Comparison of ENCODE assay signal across 8 cellular contexts in the genomic region with DNA sequence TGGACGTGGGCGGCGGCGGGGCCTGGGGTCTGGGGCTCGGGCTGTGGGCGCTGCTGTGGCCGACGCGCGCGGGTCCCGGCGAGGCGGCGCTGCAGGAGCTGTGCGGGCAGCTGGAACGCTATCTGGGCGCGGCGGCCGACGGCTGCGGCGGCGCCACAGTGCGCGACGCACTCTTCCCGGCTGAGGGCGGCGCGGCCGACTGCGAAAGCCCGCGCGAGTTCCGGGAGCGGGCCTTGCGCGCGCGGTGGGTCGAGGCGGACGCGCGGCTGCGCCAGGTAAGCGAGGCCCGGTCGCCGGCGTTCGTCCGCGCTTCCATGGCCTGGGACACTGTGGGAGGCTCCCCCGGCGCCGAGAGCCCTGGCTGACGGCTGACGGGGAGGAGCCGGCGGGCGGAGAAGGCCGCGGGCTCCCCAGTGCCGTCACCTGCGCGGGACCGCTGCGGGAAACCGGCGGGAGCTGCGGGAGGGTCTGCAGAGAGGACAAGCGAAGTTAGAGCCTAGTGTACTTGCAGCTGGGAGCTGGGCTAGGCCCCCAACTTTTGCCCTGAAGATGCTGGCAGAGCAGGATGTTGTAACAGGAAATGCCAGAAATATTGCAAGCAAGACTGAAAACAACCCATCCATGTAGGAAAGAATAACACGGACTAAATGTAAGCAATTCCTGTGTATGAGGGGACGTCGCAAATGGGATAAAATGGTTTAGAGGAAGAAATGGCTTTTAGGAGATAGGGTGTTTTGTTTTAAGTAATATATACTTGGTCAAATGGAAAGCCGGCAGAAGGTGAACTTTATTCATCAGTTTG. TPM values are rescaled to one million over a fixed set of nuclear protein-coding genes. Genes with fewer than 3 reads are reported as not detected.
DNase-seq lines count a peak whose midpoint lies in the region; ATAC-seq, FAIRE-seq and TF ChIP-seq lines count a peak whose summit lies in the region.

No MANE protein-coding gene starts in this region.

- BruUV-seq in HepG2 (replicated peaks; lab: Mats Ljungman, UMichigan), result no TSS peak

- no peak for TF ChIP-seq CTCF in GM20000 (IDR thresholded peaks at IDR 0.05; ENCODE audit: extremely low read depth, missing control alignments)
- no peak for TF ChIP-seq CTCF in HepG2 (CRISPR knock-in tag; IDR thresholded peaks at IDR 0.05)

- CTCF ChIA-PET in HepG2 (lab: Yijun Ruan, JAX; ENCODE audit: low intra/inter-chr PET ratio, low total read pairs), result no interaction called here

- FAIRE-seq in HepG2 (lab: Jason Lieb, UNC), result no peak

- no peak overlapping the region for H2AFZ ChIP-seq in HepG2 (ENCODE audit: low read length)

- peak overlapping the region; percentile 65 for H3K4me2 ChIP-seq in HepG2 (ENCODE audit: low read depth, low read length)

- DNase-seq in COR-L47 (lab: John Stamatoyannopoulos, UW) (peak; percentile 50), GM20000 (ENCODE audit: low spot score) (peak; percentile 60), T-helper 22 cell (ENCODE audit: low read depth) (peak; percentile 8), HepG2 (ENCODE audit: low spot score) (peak; percentile 39), 8988T (no peak)
- peak; percentile 8 to 65 (median 44) for DNase-seq in stimulated activated naive CD4-positive, alpha-beta T cell (lab: John Stamatoyannopoulos, UW)

- H3K27ac ChIP-seq in HUES6 (ENCODE audit: low read depth, low read length), result no peak overlapping the region; the same call in 1 of the 2 replicates
- H3K27ac ChIP-seq in cingulate gyrus (ENCODE audit: low read depth, low read length), result peak overlapping the region; percentile 91
- peak overlapping the region; percentile 97 for H3K27ac ChIP-seq in HepG2 (ENCODE audit: extremely low read length, insufficient read depth, low read length)

- ATAC-seq in HepG2, result no peak; the same call in 2 of the 3 replicates

- H3K4me3 ChIP-seq in HUES6 (ENCODE audit: low read depth, low read length) (peak overlapping the region; percentile 99), HepG2 (replicated peaks in 1 of 3; ENCODE audit: insufficient read depth in 1 of 3, low read depth in 2 of 3, low read length in 3 of 3) (peak overlapping the region; percentile 64 to 85 (median 84))

- peaks cover 27% of the 10 kb centered on the region for H3K79me2 ChIP-seq in HepG2 (ENCODE audit: insufficient read depth, low read length)

- intact Hi-C loops in HepG2 (cut with micrococcal nuclease; ENCODE audit: unreplicated experiment), result no loop called here

- H4K20me1 ChIP-seq in HepG2 (ENCODE audit: insufficient read depth, low read length), result peaks cover 3% of the 10 kb centered on the region; the same call in 1 of the 2 replicates

- under 1% methylated on average over 20 of the region's 80 CpGs for WGBS in HepG2 (ENCODE audit: low lambda C conversion rate)

- H3K27me3 ChIP-seq in HUES6 (ENCODE audit: control insufficient read depth, insufficient read depth, low read length) (no peaks in the 10 kb centered on the region), HepG2 (ENCODE audit: control insufficient read depth in 1 of 2, insufficient read depth in 2 of 2, low read length in 2 of 2) (no peaks in the 10 kb centered on the region; a peak in 2 of 5 replicates)

- H3K4me1 ChIP-seq in HUES6 (ENCODE audit: control insufficient read depth, insufficient read depth, low read length) (peaks cover 3% of the 10 kb centered on the region; the same call in 1 of the 2 replicates), HepG2 (ENCODE audit: insufficient read depth, low read length) (peaks cover 27% of the 10 kb centered on the region)

- TF ChIP-seq RAD21 in HepG2 (CRISPR knock-in tag; IDR thresholded peaks at IDR 0.05), result no peak

- in situ Hi-C loops in HepG2 (cut with HindIII; ENCODE audit: extremely low pct_ligation_motif_present, low pct_unique_long_range_greater_than_20kb), result no loop called here

- TF ChIP-seq POLR2A in HepG2 (IDR thresholded peaks at IDR 0.05; ENCODE audit: insufficient read depth in 1 of 2, low read depth in 2 of 2, low read length in 2 of 2), result peak in 1 of 2 experiments; percentile 38; a peak in 1 of 4 replicates

- TF ChIP-seq EP300 in HepG2 (IDR thresholded peaks at IDR 0.05; ENCODE audit: low read depth in 2 of 2, low read length in 2 of 2) (no peak), HepG2 (CRISPR knock-in tag; IDR thresholded peaks at IDR 0.05; ENCODE audit: borderline replicate concordance) (no peak)

- POLR2A ChIA-PET in HepG2 (lab: Yijun Ruan, JAX), result interaction anchor here (0.9 to 2.6 kb wide), 3 partner anchors 60 to 270 kb away, joined by 3 to 26 read pairs (median 5); a partner anchor contains a TSS

- H3K9ac ChIP-seq in HUES6 (ENCODE audit: low read length) (peak overlapping the region; percentile 82), HepG2 (ENCODE audit: insufficient read depth, low read depth, low read length) (peak overlapping the region; percentile 96)

- H3K36me3 ChIP-seq in HUES6 (ENCODE audit: control insufficient read depth, insufficient read depth, low read length) (peaks cover 11% of the 10 kb centered on the region), HepG2 (replicated peaks in 1 of 2; ENCODE audit: control insufficient read depth in 1 of 2, insufficient read depth in 2 of 2, low read length in 2 of 2) (peaks cover 2 to 11% of the 10 kb centered on the region in 2 experiments; a peak in 3 of 5 replicates)

- H3K9me3 ChIP-seq in HUES6 (ENCODE audit: control insufficient read depth, insufficient read depth, low read depth, low read length) (no peaks in the 10 kb centered on the region), HepG2 (ENCODE audit: low read length) (no peaks in the 10 kb centered on the region)

TF ChIP-seq in HepG2, 621 proteins besides CTCF, POLR2A, EP300 and RAD21 (continues in another document):
- no peak for TF ChIP-seq ZKSCAN5 (CRISPR knock-in tag; IDR thresholded peaks at IDR 0.05)
- no peak for TF ChIP-seq ZFP36L1 (CRISPR knock-in tag; IDR thresholded peaks at IDR 0.05)

RNA-seq across cellular contexts. Expression of a gene that starts 0.8 kb away (rescaled TPM):
- 2.7 and 2.9 TPM in 2 replicates for total RNA-seq in HepG2 (2016; rRNA removed; fragmentation: Illumina TruSeq; extraction: Trizol)
- total RNA-seq in HepG2 (2016; cell fraction: cytosol; rRNA removed; fragmentation: Illumina TruSeq; extraction: Trizol; ENCODE audit: low read depth), result 3.1 and 4.9 TPM in 2 replicates
- total RNA-seq in HepG2 (2016; cell fraction: insoluble cytoplasmic fraction; rRNA removed; fragmentation: Illumina TruSeq; extraction: Trizol), result 2.6 and 3.0 TPM in 2 replicates
- total RNA-seq in HepG2 (2016; cell fraction: membrane; rRNA removed; fragmentation: Illumina TruSeq; extraction: Trizol), result 2.5 and 2.6 TPM in 2 replicates
- 3.3 and 3.8 TPM in 2 replicates for total RNA-seq in HepG2 (2016; cell fraction: nucleus; rRNA removed; fragmentation: Illumina TruSeq; extraction: Trizol)
- 3.0 and 3.5 TPM in 2 replicates for polyA plus RNA-seq in HepG2 (2011; rRNA removed)
- polyA plus RNA-seq in HepG2 (2011; cell fraction: cytosol; rRNA removed), result 2.4 TPM in 2 replicates
- 3.2 and 3.8 TPM in 2 replicates for polyA plus RNA-seq in HepG2 (2011; cell fraction: nucleus; rRNA removed)
- polyA plus RNA-seq in HepG2 (2012), result 3.0 and 3.3 TPM in 2 replicates
- 0.59 and 0.61 TPM in 2 replicates for polyA plus RNA-seq in HepG2 (2016; cell fraction: cytosol; fragmentation: Illumina TruSeq; extraction: Trizol; ENCODE audit: low read depth)
- 4.2 and 4.9 TPM in 2 replicates for polyA plus RNA-seq in HepG2 (2016; cell fraction: insoluble cytoplasmic fraction; fragmentation: Illumina TruSeq; extraction: Trizol; ENCODE audit: low read depth)
- polyA plus RNA-seq in HepG2 (2016; cell fraction: membrane; fragmentation: Illumina TruSeq; extraction: Trizol; ENCODE audit: low read depth), result 2.1 and 2.3 TPM in 2 replicates
- polyA plus RNA-seq in HepG2 (2016; cell fraction: nucleus; fragmentation: Illumina TruSeq; extraction: Trizol; ENCODE audit: insufficient read depth, low read depth), result 6.8 and 8.2 TPM in 2 replicates
- polyA minus RNA-seq in HepG2 (2011; rRNA and poly(A)+ RNA removed; ENCODE audit: low replicate concordance), result 1.8 and 2.1 TPM in 2 replicates
- polyA minus RNA-seq in HepG2 (2011; cell fraction: cytosol; rRNA and poly(A)+ RNA removed), result 1.5 and 1.6 TPM in 2 replicates
- polyA minus RNA-seq in HepG2 (2011; cell fraction: nucleus; rRNA and poly(A)+ RNA removed), result 3.1 TPM in 2 replicates

RNA-seq across cellular contexts. Expression of a gene that starts 4.4 kb away (rescaled TPM):
- not detected in 2 replicates for total RNA-seq in HepG2 (2016; rRNA removed; fragmentation: Illumina TruSeq; extraction: Trizol)
- total RNA-seq in HepG2 (2016; cell fraction: cytosol; rRNA removed; fragmentation: Illumina TruSeq; extraction: Trizol; ENCODE audit: low read depth), result not detected in 2 replicates
- total RNA-seq in HepG2 (2016; cell fraction: insoluble cytoplasmic fraction; rRNA removed; fragmentation: Illumina TruSeq; extraction: Trizol), result not detected in 2 replicates
- not detected in 2 replicates for total RNA-seq in HepG2 (2016; cell fraction: membrane; rRNA removed; fragmentation: Illumina TruSeq; extraction: Trizol)
- not detected in 2 replicates for total RNA-seq in HepG2 (2016; cell fraction: nucleus; rRNA removed; fragmentation: Illumina TruSeq; extraction: Trizol)
- not detected in 2 replicates for polyA plus RNA-seq in HepG2 (2011; rRNA removed)
- not detected in 2 replicates for polyA plus RNA-seq in HepG2 (2011; cell fraction: cytosol; rRNA removed)
- polyA plus RNA-seq in HepG2 (2011; cell fraction: nucleus; rRNA removed), result not detected in 2 replicates
- polyA plus RNA-seq in HepG2 (2012), result not detected in 2 replicates
- not detected in 2 replicates for polyA plus RNA-seq in HepG2 (2016; cell fraction: cytosol; fragmentation: Illumina TruSeq; extraction: Trizol; ENCODE audit: low read depth)
- polyA plus RNA-seq in HepG2 (2016; cell fraction: insoluble cytoplasmic fraction; fragmentation: Illumina TruSeq; extraction: Trizol; ENCODE audit: low read depth), result not detected in 2 replicates
- polyA plus RNA-seq in HepG2 (2016; cell fraction: membrane; fragmentation: Illumina TruSeq; extraction: Trizol; ENCODE audit: low read depth), result not detected in 2 replicates
- not detected in 2 replicates for polyA plus RNA-seq in HepG2 (2016; cell fraction: nucleus; fragmentation: Illumina TruSeq; extraction: Trizol; ENCODE audit: insufficient read depth, low read depth)
- not detected in 2 replicates for polyA minus RNA-seq in HepG2 (2011; rRNA and poly(A)+ RNA removed; ENCODE audit: low replicate concordance)
- polyA minus RNA-seq in HepG2 (2011; cell fraction: cytosol; rRNA and poly(A)+ RNA removed), result not detected in 2 replicates
- under 0.01 TPM in 1 of 2 replicates, not detected in the other for polyA minus RNA-seq in HepG2 (2011; cell fraction: nucleus; rRNA and poly(A)+ RNA removed)
